ENCODE assay signal across 25 cellular contexts in genomic region chr20:52171025-52171424, GRCh38. TPM values are rescaled to one million over a fixed set of nuclear protein-coding genes. Genes with fewer than 3 reads are reported as not detected.
DNase-seq lines count a peak whose midpoint lies in the region; ATAC-seq and FAIRE-seq lines count a peak whose summit lies in the region.
"Had no signal": no experiment of that assay in that cellular context is flagged by ENCODE, and none has a peak within 500 bp of the region (broad histone marks: within the 10 kb centered on the region; RNA-seq: fewer than 3 reads in every experiment).

No MANE protein-coding gene starts in this region.

- peaks cover 2% of the 10 kb centered on the region for H3K4me1 ChIP-seq in mesenchymal stem cell (ENCODE audit: control insufficient read depth, insufficient read depth, low read depth, low read length)
- H3K4me1 ChIP-seq: Caco-2, HAP-1 had no signal

- H2BK15ac ChIP-seq in mesenchymal stem cell (ENCODE audit: low read depth, poor library complexity, severe bottlenecking): no peak overlapping the region

- no peak for ATAC-seq in T-helper 17 cell
- no peak for ATAC-seq in stimulated activated naive CD8-positive, alpha-beta T cell treated with anti-CD3 and anti-CD28 coated beads, Interleukin-15, amount 100 ng/mL, for 72 hours
- ATAC-seq in HG03196 (IDR thresholded peaks at IDR 0.05; ENCODE audit: unreplicated experiment): no peak
- ATAC-seq: CD8-positive, alpha-beta T cell had no signal

- no peak overlapping the region for H3K4me3 ChIP-seq in mesenchymal stem cell (ENCODE audit: insufficient read depth in 1 of 2, low read depth in 1 of 2, low read length in 2 of 2)
- H3K4me3 ChIP-seq: BLaER1, HAP-1 had no signal

- DNase-seq in NCI-H82 (lab: John Stamatoyannopoulos, UW) (peak; percentile 35), NCI-H82 treated with DMSO at 0.1 percent for 48 hours (lab: John Stamatoyannopoulos, UW; ENCODE audit: unreplicated experiment) (no peak), T-helper 17 cell (no peak), mesenchymal stem cell (no peak), urothelium cell line (ENCODE audit: low spot score) (no peak), SK-N-DZ (ENCODE audit: low spot score) (no peak)
- no peak for DNase-seq in stimulated activated naive CD8-positive, alpha-beta T cell treated with anti-CD3 and anti-CD28 coated beads, Interleukin-15, amount 100 ng/mL, for 72 hours
- DNase-seq: Caco-2; CD4-positive, CD25-positive, alpha-beta regulatory T cell; CD8-positive, alpha-beta T cell; DMS 273 treated with DMSO at 0.1 percent for 48 hours; DMS79; EL; GF-D8; GOT3 had no signal

- no peak overlapping the region for H3K9ac ChIP-seq in mesenchymal stem cell (ENCODE audit: low read length)
- H3K9ac ChIP-seq: BLaER1 had no signal

- H3K4me1 Mint-ChIP-seq in T-helper 17 cell: peaks cover 4% of the 10 kb centered on the region
- H3K4me1 Mint-ChIP-seq in stimulated activated naive CD8-positive, alpha-beta T cell treated with anti-CD3 and anti-CD28 coated beads, Interleukin-15, amount 100 ng/mL, for 72 hours: peaks cover 17% of the 10 kb centered on the region

- no peak overlapping the region for H2AK5ac ChIP-seq in mesenchymal stem cell (ENCODE audit: low read length, severe bottlenecking)

- WGBS in mesenchymal stem cell: 98% methylated on average over 8 of the region's 8 CpGs

- no peak overlapping the region for H3K14ac ChIP-seq in mesenchymal stem cell (ENCODE audit: low read length in 2 of 2)

- FAIRE-seq in urothelium cell line (lab: Jason Lieb, UNC): peak; percentile 74
- FAIRE-seq: A204.1, D721Med, GM12892, H54 had no signal

- no peak overlapping the region for H3K23ac ChIP-seq in mesenchymal stem cell (ENCODE audit: low read length in 2 of 2)

- H3K4ac ChIP-seq in mesenchymal stem cell (ENCODE audit: low read depth in 1 of 2, low read length in 2 of 2): no peak overlapping the region

- H4K8ac ChIP-seq in mesenchymal stem cell (ENCODE audit: low read length): peak overlapping the region; percentile 7

- peaks cover 0 to 4% of the 10 kb centered on the region in 2 donors for H3K9me3 Mint-ChIP-seq in stimulated activated naive CD8-positive, alpha-beta T cell treated with anti-CD3 and anti-CD28 coated beads, Interleukin-15, amount 100 ng/mL, for 72 hours

- no peak overlapping the region for H2BK12ac ChIP-seq in mesenchymal stem cell (ENCODE audit: low read length in 2 of 2)

- H3K27ac Mint-ChIP-seq in T-helper 17 cell: peak overlapping the region; percentile 11
- H3K27ac Mint-ChIP-seq in stimulated activated naive CD8-positive, alpha-beta T cell treated with anti-CD3 and anti-CD28 coated beads, Interleukin-15, amount 100 ng/mL, for 72 hours: no peak overlapping the region
- H3K27ac Mint-ChIP-seq: B cell; CD4-positive, CD25-positive, alpha-beta regulatory T cell; CD8-positive, alpha-beta T cell had no signal

- no peak overlapping the region for H4K91ac ChIP-seq in mesenchymal stem cell (ENCODE audit: low read length)

- H3K27ac ChIP-seq in mesenchymal stem cell (ENCODE audit: low read length, poor library complexity, severe bottlenecking): no peak overlapping the region
- H3K27ac ChIP-seq: 22Rv1, BLaER1, C4-2B had no signal

- peaks cover 29 to 44% of the 10 kb centered on the region in 2 experiments for H3K36me3 ChIP-seq in mesenchymal stem cell (ENCODE audit: control insufficient read depth in 1 of 2, insufficient read depth in 2 of 2, low read depth in 1 of 2, low read length in 2 of 2)
- H3K36me3 ChIP-seq: HAP-1 had no signal

- H2BK5ac ChIP-seq in mesenchymal stem cell (ENCODE audit: low read depth, low read length, poor library complexity, severe bottlenecking): no peak overlapping the region

- peaks cover 37% of the 10 kb centered on the region for H3K79me1 ChIP-seq in mesenchymal stem cell (replicated peaks; ENCODE audit: low read length, poor library complexity, severe bottlenecking)

- H3K9me3 ChIP-seq in T-helper 17 cell (ENCODE audit: control insufficient read depth, low read length, poor library complexity, severe bottlenecking) (no peaks in the 10 kb centered on the region), mesenchymal stem cell (ENCODE audit: control insufficient read depth, low read length) (no peaks in the 10 kb centered on the region)
- H3K9me3 ChIP-seq: Caco-2, HAP-1 had no signal

- H2AFZ ChIP-seq in mesenchymal stem cell (ENCODE audit: low read depth, low read length): no peak overlapping the region

- peaks cover 2% of the 10 kb centered on the region for H3K36me3 Mint-ChIP-seq in T-helper 17 cell (ENCODE audit: low read depth)

- no peaks in the 10 kb centered on the region for H3K27me3 ChIP-seq in mesenchymal stem cell (ENCODE audit: control insufficient read depth in 1 of 2, insufficient read depth in 1 of 2, low read length in 2 of 2)
- H3K27me3 ChIP-seq: BLaER1 had no signal

- H3K4me2 ChIP-seq in mesenchymal stem cell (ENCODE audit: low read length, poor library complexity, severe bottlenecking): no peak overlapping the region
- H3K4me2 ChIP-seq: BLaER1 had no signal

- H3K18ac ChIP-seq in mesenchymal stem cell (ENCODE audit: low read depth in 1 of 2, low read length in 2 of 2): peak overlapping the region in 1 of 2 experiments; percentile 30

- H2BK120ac ChIP-seq in mesenchymal stem cell (ENCODE audit: low read depth, low read length): no peak overlapping the region

- H3K27me3 Mint-ChIP-seq in T-helper 17 cell: no peaks in the 10 kb centered on the region
- no peaks in the 10 kb centered on the region for H3K27me3 Mint-ChIP-seq in stimulated activated naive CD8-positive, alpha-beta T cell treated with anti-CD3 and anti-CD28 coated beads, Interleukin-15, amount 100 ng/mL, for 72 hours
- H3K27me3 Mint-ChIP-seq: B cell; CD4-positive, CD25-positive, alpha-beta regulatory T cell had no signal

- no peak overlapping the region for H3K4me3 Mint-ChIP-seq in T-helper 17 cell
- no peak overlapping the region for H3K4me3 Mint-ChIP-seq in stimulated activated naive CD8-positive, alpha-beta T cell treated with anti-CD3 and anti-CD28 coated beads, Interleukin-15, amount 100 ng/mL, for 72 hours
- H3K4me3 Mint-ChIP-seq: B cell; CD8-positive, alpha-beta T cell had no signal

RNA-seq across cellular contexts. Expression of gene ZFP64, which starts 20.6 kb away (rescaled TPM):
- 1 to 10 TPM; 7.5 to 9.8 TPM for total RNA-seq in T-helper 17 cell
- polyA plus RNA-seq in mesenchymal stem cell (2013, experiment 1 of 2): 22.2 TPM
- polyA plus RNA-seq in mesenchymal stem cell (2013, experiment 2 of 2): 22.4 TPM
- polyA plus RNA-seq in SK-N-DZ (2014; cell fraction: cytosol; rRNA removed): 18.1 and 21.8 TPM in 2 replicates
- 13.1 and 18.1 TPM in 2 replicates for polyA plus RNA-seq in SK-N-DZ (2014; cell fraction: nucleus; rRNA removed)
